Comparison of ENCODE assay signal across 23 cellular contexts in the genomic region with DNA sequence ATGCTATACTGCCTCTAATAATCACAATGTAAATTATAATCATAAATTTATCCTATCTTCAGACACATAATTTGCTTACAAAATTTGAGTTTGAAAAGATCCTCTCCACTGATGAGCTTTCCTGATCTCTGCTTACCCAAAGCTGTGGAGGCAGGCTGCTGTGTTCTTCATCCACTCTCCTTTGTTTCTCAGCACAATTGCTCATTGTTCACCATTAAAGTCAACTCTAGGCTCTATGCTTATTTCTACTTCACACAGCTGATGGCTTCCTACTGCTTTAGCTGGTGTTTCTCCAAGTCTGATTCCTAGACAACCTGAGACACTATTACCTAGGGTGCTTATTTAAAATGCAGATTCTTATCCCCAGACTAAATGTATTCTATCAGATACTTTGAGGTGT.
"Had no signal": no experiment of that assay in that cellular context is flagged by ENCODE, and none has a peak within 500 bp of the region (broad histone marks: within the 10 kb centered on the region; RNA-seq: fewer than 3 reads in every experiment).

No MANE protein-coding gene starts in this region.

- H3K36me3 ChIP-seq: adrenal gland, breast epithelium, gastrocnemius medialis, spleen, thyroid gland, upper lobe of right lung had no signal

- H3K27ac ChIP-seq: adrenal gland, breast epithelium, gastrocnemius medialis, spleen, thyroid gland, upper lobe of right lung had no signal

- DNase-seq: activated B cell treated with CpG ODN at 0.5 μM for 24 hours; activated CD4-positive, alpha-beta T cell treated with anti-CD3 and anti-CD28 coated beads for 36 hours; activated CD4-positive, alpha-beta T cell treated with anti-CD3 and anti-CD28 coated beads, Interleukin-2, amount 50 U/mL, for 4 hours; activated CD8-positive, alpha-beta memory T cell treated with anti-CD3 and anti-CD28 coated beads for 24 hours; activated CD8-positive, alpha-beta memory T cell treated with anti-CD3 and anti-CD28 coated beads, Interleukin-2, amount 50 U/mL, for 4 hours; activated naive CD4-positive, alpha-beta T cell; activated T-cell treated with anti-CD3 and anti-CD28 coated beads, Interleukin-2, amount 50 U/mL, for 24 hours; adrenal gland; effector memory CD4-positive, alpha-beta T cell; gastrocnemius medialis; islet precursor cell; left cardiac atrium; mucosa of descending colon; nephron progenitor cell; spleen; stimulated activated CD4-positive, alpha-beta T cell treated with anti-CD3 and anti-CD28 coated beads, Interleukin-4, amount 100 ng/mL, for 1 hour; stimulated activated naive CD4-positive, alpha-beta T cell; T1000; thyroid gland; upper lobe of right lung had no signal

- H3K4me1 ChIP-seq: adrenal gland, breast epithelium, gastrocnemius medialis, spleen, thyroid gland, upper lobe of right lung had no signal

- H3K9me3 ChIP-seq: adrenal gland, breast epithelium, gastrocnemius medialis, mucosa of descending colon, spleen, thyroid gland, upper lobe of right lung had no signal

- H3K4me3 ChIP-seq: adrenal gland, breast epithelium, gastrocnemius medialis, mucosa of descending colon, spleen, thyroid gland, upper lobe of right lung had no signal

- H3K27me3 ChIP-seq: adrenal gland, breast epithelium, gastrocnemius medialis, spleen, thyroid gland, upper lobe of right lung had no signal

- ATAC-seq: activated CD4-positive, alpha-beta T cell treated with anti-CD3 and anti-CD28 coated beads for 36 hours; activated T-helper 17 cell treated with anti-CD3 and anti-CD28 coated beads, Interleukin-2, amount 50 U/mL, for 72 hours; esophagus mucosa; gastrocnemius medialis; left cardiac atrium; mucosa of descending colon; upper lobe of right lung had no signal
